Comparison of ENCODE assay signal across 17 cellular contexts in genomic region chr1:98304888-98305287, GRCh38.
"Had no signal": no experiment of that assay in that cellular context is flagged by ENCODE, and none has a peak within 500 bp of the region (broad histone marks: within the 10 kb centered on the region; RNA-seq: fewer than 3 reads in every experiment).

No MANE protein-coding gene starts in this region.

- H3K9me3 ChIP-seq: esophagus squamous epithelium had no signal

- ATAC-seq: effector memory CD8-positive, alpha-beta T cell; left lobe of liver; natural killer cell; sciatic nerve had no signal

- H3K27ac Mint-ChIP-seq: dendritic cell treated with granulocyte-macrophage colony-stimulating factor and Interleukin-4, amounts not matched to agents 40 ng/mL and 50 ng/mL, for 4 days; effector memory CD8-positive, alpha-beta T cell; natural killer cell had no signal

- H3K27me3 ChIP-seq: esophagus squamous epithelium had no signal

- FAIRE-seq: colon, islet of Langerhans had no signal

- H3K9me3 Mint-ChIP-seq: effector memory CD8-positive, alpha-beta T cell; natural killer cell; neural crest cell had no signal

- H3K27ac ChIP-seq: esophagus squamous epithelium, skin epidermis had no signal

- H3K27me3 Mint-ChIP-seq: dendritic cell treated with granulocyte-macrophage colony-stimulating factor and Interleukin-4, amounts not matched to agents 40 ng/mL and 50 ng/mL, for 4 days; effector memory CD8-positive, alpha-beta T cell had no signal

- H3K4me3 Mint-ChIP-seq: dendritic cell treated with granulocyte-macrophage colony-stimulating factor and Interleukin-4, amounts not matched to agents 40 ng/mL and 50 ng/mL, for 4 days; effector memory CD8-positive, alpha-beta T cell; natural killer cell; neural crest cell had no signal

- H3K36me3 Mint-ChIP-seq: natural killer cell had no signal

- DNase-seq: effector memory CD8-positive, alpha-beta T cell; esophagus squamous epithelium; head of caudate nucleus; hippocampal formation; mammary epithelial cell; natural killer cell; posterior cingulate gyrus; stimulated activated CD4-positive, alpha-beta T cell treated with anti-CD3 and anti-CD28 coated beads, Interleukin-2, amount 100 ng/mL, for 24 hours; stimulated activated naive CD4-positive, alpha-beta T cell treated with Interleukin-2 at 50 U/mL for 16 hours; trophoblast cell had no signal

- H3K4me3 ChIP-seq: esophagus squamous epithelium, skin epidermis had no signal

- H3K36me3 ChIP-seq: esophagus squamous epithelium had no signal

- H3K4me1 ChIP-seq: esophagus squamous epithelium had no signal
